ENCODE assay signal across 1 cellular context in genomic region chr15:85795669-85796305, GRCh38.
TF ChIP-seq lines count a peak whose summit lies in the region.

No MANE protein-coding gene starts in this region.

TF ChIP-seq in H1, 55 proteins besides CTCF, POLR2A, EP300 and RAD21:
- TF ChIP-seq CEBPB (IDR thresholded peaks at IDR 0.05; ENCODE audit: low read depth, low read length) (no peak), SIRT6 (IDR thresholded peaks at IDR 0.05; ENCODE audit: low read length) (no peak), SIX5 (IDR thresholded peaks at IDR 0.05; ENCODE audit: low read depth, low read length) (no peak), CBX8 (IDR thresholded peaks at IDR 0.05; ENCODE audit: borderline replicate concordance, low read depth, low read length) (no peak), BRCA1 (IDR thresholded peaks at IDR 0.05; ENCODE audit: low read depth, low read length) (no peak), KDM4A (IDR thresholded peaks at IDR 0.05; ENCODE audit: low read depth, low read length, severe bottlenecking) (no peak), KDM5A (IDR thresholded peaks at IDR 0.05; ENCODE audit: low read length) (no peak), HDAC2 (IDR thresholded peaks at IDR 0.05; ENCODE audit: borderline replicate concordance in 1 of 2, low read depth in 2 of 2, low read length in 2 of 2) (no peak), TBP (IDR thresholded peaks at IDR 0.05; ENCODE audit: low read depth, low read length) (no peak), CHD1 (IDR thresholded peaks at IDR 0.05; ENCODE audit: low read depth, low read length) (no peak), TAF1 (IDR thresholded peaks at IDR 0.05; ENCODE audit: low read depth, low read length) (no peak), YY1 (IDR thresholded peaks at IDR 0.05; ENCODE audit: low read depth, low read length) (no peak), GTF2F1 (IDR thresholded peaks at IDR 0.05; ENCODE audit: borderline replicate concordance, low read depth, low read length) (no peak), ZNF274 (IDR thresholded peaks at IDR 0.05; ENCODE audit: borderline replicate concordance, extremely low read depth, low read length) (no peak), JUN (IDR thresholded peaks at IDR 0.05; ENCODE audit: low read depth, low read length) (no peak), PHF8 (conservative IDR thresholded peaks at IDR 0.05; ENCODE audit: low read depth, low read length) (no peak)
- TF ChIP-seq, protein P1, sequence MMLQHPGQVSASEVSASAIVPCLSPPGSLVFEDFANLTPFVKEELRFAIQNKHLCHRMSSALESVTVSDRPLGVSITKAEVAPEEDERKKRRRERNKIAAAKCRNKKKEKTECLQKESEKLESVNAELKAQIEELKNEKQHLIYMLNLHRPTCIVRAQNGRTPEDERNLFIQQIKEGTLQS (IDR thresholded peaks at IDR 0.05; ENCODE audit: insufficient read depth, low read depth, low read length), result no peak
